20 cellular contexts compared by ENCODE assay signal in genomic region chr1:11741919-11742598, GRCh38. TPM values are rescaled to one million over a fixed set of nuclear protein-coding genes. Genes with fewer than 3 reads are reported as not detected.
DNase-seq lines count a peak whose midpoint lies in the region; ATAC-seq and TF ChIP-seq lines count a peak whose summit lies in the region.
"Had no signal": no experiment of that assay in that cellular context is flagged by ENCODE, and none has a peak within 500 bp of the region (broad histone marks: within the 10 kb centered on the region; RNA-seq: fewer than 3 reads in every experiment).

No MANE protein-coding gene starts in this region.

- H3K27me3 ChIP-seq in CD4-positive, alpha-beta T cell (ENCODE audit: control insufficient read depth, insufficient read depth, low read length): no peaks in the 10 kb centered on the region
- H3K27me3 ChIP-seq: transverse colon had no signal

- intact Hi-C loops in CD4-positive, alpha-beta T cell (cut with DNase I, micrococcal nuclease): no loop called here
- intact Hi-C loops in posterior vena cava (cut with DNase I): no loop called here

- H3K27me3 Mint-ChIP-seq in CD4-positive, alpha-beta T cell: no peaks in the 10 kb centered on the region
- H3K27me3 Mint-ChIP-seq in T-helper 17 cell: no peaks in the 10 kb centered on the region

- no peak overlapping the region for H3K27ac ChIP-seq in CD4-positive, alpha-beta T cell (ENCODE audit: low read depth, low read length)
- H3K27ac ChIP-seq: parathyroid adenoma, transverse colon had no signal

- H3K36me3 Mint-ChIP-seq in CD4-positive, alpha-beta T cell (ENCODE audit: low read depth): peaks cover 20% of the 10 kb centered on the region
- peaks cover 5% of the 10 kb centered on the region for H3K36me3 Mint-ChIP-seq in T-helper 17 cell (ENCODE audit: low read depth)

- ATAC-seq in CD4-positive, alpha-beta T cell (ENCODE audit: poor library complexity): no peak
- ATAC-seq in T-helper 17 cell: no peak
- no peak for ATAC-seq in HG03108 (IDR thresholded peaks at IDR 0.05; ENCODE audit: unreplicated experiment)
- no peak for ATAC-seq in HG03521 (IDR thresholded peaks at IDR 0.05; ENCODE audit: unreplicated experiment)
- ATAC-seq: left lobe of liver had no signal

- no peaks in the 10 kb centered on the region for H3K9me3 Mint-ChIP-seq in CD4-positive, alpha-beta T cell

- H3K27ac Mint-ChIP-seq in CD4-positive, alpha-beta T cell: no peak overlapping the region
- H3K27ac Mint-ChIP-seq in T-helper 17 cell: no peak overlapping the region

- TF ChIP-seq CTCF in CD4-positive, alpha-beta T cell (IDR thresholded peaks at IDR 0.05): no peak

- POLR2A ChIA-PET in CD4-positive, alpha-beta T cell (lab: Charles Lee): interaction anchor here (0.7 to 2.0 kb wide), 2 partner anchors 12 to 396 kb away, joined by 3 to 7 read pairs; no protein-coding TSS in a partner anchor

- DNase-seq in ACHN: peak; percentile 13
- no peak for DNase-seq in CD4-positive, alpha-beta T cell
- DNase-seq in T-helper 17 cell: no peak
- DNase-seq in fibroblast of peridontal ligament (ENCODE audit: extremely low read depth): peak; percentile 28
- no peak for DNase-seq in posterior vena cava (ENCODE audit: low spot score)
- DNase-seq in HK-2 (ENCODE audit: unreplicated experiment): no peak
- DNase-seq: activated CD4-positive, CD25-positive, alpha-beta regulatory T cell treated with anti-CD3 and anti-CD28 coated beads, Interleukin-2, amount 50 U/mL, for 72 hours; activated T-cell treated with anti-CD3 and anti-CD28 coated beads for 4 hours; AML-193; caudate nucleus; DMS79; foreskin melanocyte; KG1; NCI-H1417; small intestine; transverse colon had no signal

- H3K4me1 Mint-ChIP-seq in CD4-positive, alpha-beta T cell (ENCODE audit: low read depth): peaks cover 60% of the 10 kb centered on the region
- H3K4me1 Mint-ChIP-seq in T-helper 17 cell: peaks cover 50% of the 10 kb centered on the region

- in situ Hi-C loops in ACHN (cut with HindIII; ENCODE audit: low pct_ligation_motif_present, low pct_unique_long_range_greater_than_20kb, low sequenced_read_pairs): no loop called here

- peak overlapping the region; percentile 61 for H3K4me3 Mint-ChIP-seq in CD4-positive, alpha-beta T cell
- peak overlapping the region; percentile 66 for H3K4me3 Mint-ChIP-seq in T-helper 17 cell

- no peaks in the 10 kb centered on the region for H3K9me3 ChIP-seq in CD4-positive, alpha-beta T cell (ENCODE audit: control insufficient read depth, low read length)
- H3K9me3 ChIP-seq in T-helper 17 cell (ENCODE audit: control insufficient read depth, low read length, poor library complexity, severe bottlenecking): no peaks in the 10 kb centered on the region
- H3K9me3 ChIP-seq: transverse colon had no signal

- CTCF ChIA-PET in CD4-positive, alpha-beta T cell (lab: Charles Lee): interaction anchor here (1.7 kb wide), 1 partner anchor 23 kb away, joined by 5 read pairs; no protein-coding TSS in a partner anchor

RNA-seq across cellular contexts. Expression of gene AGTRAP, which starts 6.1 kb away (rescaled TPM):
- total RNA-seq in CD4-positive, alpha-beta T cell: 10 to 100 TPM; 21.3 to 21.8 TPM
- total RNA-seq in T-helper 17 cell (10 to 100 TPM; 19.2 to 22.5 TPM), posterior vena cava (10 to 100 TPM; 35.1 to 39.1 TPM)

RNA-seq across cellular contexts. Expression of gene C1orf167, which starts 19.9 kb away (rescaled TPM):
- total RNA-seq in CD4-positive, alpha-beta T cell: not detected
- total RNA-seq in T-helper 17 cell: under 1 TPM in 1 of 2 donors, not detected in 1; 0.13 TPM
- 1 to 10 TPM; 2.1 to 2.3 TPM for total RNA-seq in posterior vena cava
- total RNA-seq: left lobe of liver had no signal

RNA-seq across cellular contexts. Expression of gene DRAXIN, which starts 50.5 kb away (rescaled TPM):
- total RNA-seq in CD4-positive, alpha-beta T cell: under 1 TPM; 0.05 to 0.08 TPM
- under 1 TPM in 1 of 2 donors, not detected in 1; 0.17 TPM for total RNA-seq in T-helper 17 cell
- under 1 TPM; 0.05 to 0.09 TPM for total RNA-seq in posterior vena cava
- total RNA-seq: left lobe of liver had no signal

Comparison
In these comparisons a context has a peak if more than half of its experiments do, and no peak if none do; other contexts are left out.
1. DNase-seq: peak in ACHN (single experiment) and fibroblast of peridontal ligament (single experiment); none in CD4-positive, alpha-beta T cell (0 of 10), T-helper 17 cell (0 of 3), posterior vena cava (single experiment) and HK-2 (single experiment).